In the genomic region with DNA sequence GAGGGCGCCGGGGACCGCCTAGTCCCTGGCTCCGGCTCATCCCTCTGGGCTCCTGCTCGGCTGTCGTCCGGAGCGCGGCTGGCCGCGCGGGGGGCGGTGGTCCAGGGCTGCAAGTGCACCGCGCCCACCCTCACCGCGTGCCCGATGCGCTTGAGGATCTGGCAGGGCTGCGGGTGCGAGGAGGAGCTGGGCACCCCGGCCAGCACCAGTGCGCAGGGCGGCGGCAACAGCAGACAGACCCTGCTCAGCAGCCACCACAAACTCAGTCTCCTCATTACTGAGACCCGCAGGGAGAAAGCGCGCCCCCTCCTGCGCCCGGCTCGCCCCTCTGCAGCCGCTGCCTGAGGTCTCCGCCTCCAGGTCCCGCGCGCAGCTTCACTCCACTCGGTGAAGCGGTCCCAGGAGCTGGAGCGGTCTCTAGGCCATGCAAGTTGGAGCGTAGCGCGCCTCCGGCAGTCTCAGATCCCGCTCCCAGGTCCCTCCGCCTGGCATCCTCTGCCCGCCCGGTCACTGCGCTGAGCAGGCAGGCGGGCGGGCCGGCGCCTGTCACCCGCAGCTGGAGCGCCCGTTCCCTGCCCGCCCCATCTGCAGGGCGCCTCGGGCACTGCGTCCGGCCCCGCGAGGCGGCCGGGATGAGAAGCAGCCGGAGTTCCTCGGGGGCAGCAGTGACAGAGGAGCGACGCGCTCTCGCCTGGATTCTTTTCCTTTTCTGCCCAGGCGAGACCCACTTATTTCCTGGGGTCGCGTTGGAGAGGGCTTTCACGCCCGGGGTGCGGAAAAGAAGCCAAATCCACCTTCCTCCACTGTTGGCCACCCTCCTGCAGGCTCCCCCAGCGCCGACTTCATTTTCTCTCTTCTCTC, we compare ENCODE assay signal across 9 cellular contexts. TPM values are rescaled to one million over a fixed set of nuclear protein-coding genes. Genes with fewer than 3 reads are reported as not detected.
A peak's percentile ranks its signal among the peaks of the same experiment; 100 is the strongest.
DNase-seq lines count a peak whose midpoint lies in the region; ATAC-seq, FAIRE-seq and TF ChIP-seq lines count a peak whose summit lies in the region.
"Had no signal": no experiment of that assay in that cellular context is flagged by ENCODE, and none has a peak within 500 bp of the region (broad histone marks: within the 10 kb centered on the region; RNA-seq: fewer than 3 reads in every experiment).

No MANE protein-coding gene starts in this region.

- H2BK12ac ChIP-seq in mesenchymal stem cell (ENCODE audit: low read length in 2 of 2): no peak overlapping the region

- H3K4me2 ChIP-seq in astrocyte (ENCODE audit: low read length) (peak overlapping the region; percentile 81), mesenchymal stem cell (ENCODE audit: low read length, poor library complexity, severe bottlenecking) (peak overlapping the region; percentile 29)

- peaks cover 47% of the 10 kb centered on the region for H3K27me3 Mint-ChIP-seq in activated naive CD4-positive, alpha-beta T cell treated with anti-CD3 and anti-CD28 coated beads, Interleukin-2, amount 10 ng/mL, durations not matched to agents 7 days and 5 days
- peaks cover 66% of the 10 kb centered on the region for H3K27me3 Mint-ChIP-seq in astrocyte (ENCODE audit: low read depth, unreplicated experiment)

- peaks cover 3% of the 10 kb centered on the region for H3K4me1 Mint-ChIP-seq in activated naive CD4-positive, alpha-beta T cell treated with anti-CD3 and anti-CD28 coated beads, Interleukin-2, amount 10 ng/mL, durations not matched to agents 7 days and 5 days
- H3K4me1 Mint-ChIP-seq in astrocyte (ENCODE audit: low read depth, unreplicated experiment): no peaks in the 10 kb centered on the region

- H3K4me3 ChIP-seq in astrocyte (ENCODE audit: insufficient read depth, low read depth, low read length) (peak overlapping the region; percentile 33), mesenchymal stem cell (ENCODE audit: insufficient read depth in 1 of 2, low read depth in 1 of 2, low read length in 2 of 2) (peak overlapping the region in 1 of 2 experiments; percentile 72), upper lobe of right lung (peak overlapping the region; percentile 26)

- no peak for TF ChIP-seq CTCF in astrocyte (IDR thresholded peaks at IDR 0.05; ENCODE audit: insufficient read depth, low read depth, low read length)
- TF ChIP-seq CTCF in upper lobe of right lung (IDR thresholded peaks at IDR 0.05): no peak

- H3K27ac ChIP-seq in astrocyte (ENCODE audit: low read depth, low read length) (no peak overlapping the region), mesenchymal stem cell (ENCODE audit: low read length, poor library complexity, severe bottlenecking) (no peak overlapping the region), upper lobe of right lung (no peak overlapping the region)

- no peaks in the 10 kb centered on the region for H3K36me3 Mint-ChIP-seq in activated naive CD4-positive, alpha-beta T cell treated with anti-CD3 and anti-CD28 coated beads, Interleukin-2, amount 10 ng/mL, durations not matched to agents 7 days and 5 days
- H3K36me3 Mint-ChIP-seq in astrocyte (ENCODE audit: low read depth, unreplicated experiment): no peaks in the 10 kb centered on the region

- H3K4me1 ChIP-seq in astrocyte (ENCODE audit: insufficient read depth, low read length): no peaks in the 10 kb centered on the region
- H3K4me1 ChIP-seq in mesenchymal stem cell (ENCODE audit: control insufficient read depth, insufficient read depth, low read depth, low read length): peaks cover 11% of the 10 kb centered on the region
- H3K4me1 ChIP-seq in upper lobe of right lung: peaks cover 8% of the 10 kb centered on the region

- no peak overlapping the region for H2AK5ac ChIP-seq in mesenchymal stem cell (ENCODE audit: low read length, severe bottlenecking)

- no peak overlapping the region for H4K91ac ChIP-seq in mesenchymal stem cell (ENCODE audit: low read length)

- H3K79me1 ChIP-seq in mesenchymal stem cell (replicated peaks; ENCODE audit: low read length, poor library complexity, severe bottlenecking): no peaks in the 10 kb centered on the region

- no peak overlapping the region for H3K18ac ChIP-seq in mesenchymal stem cell (ENCODE audit: low read depth in 1 of 2, low read length in 2 of 2)

- H3K27me3 ChIP-seq in astrocyte (ENCODE audit: insufficient read depth, low read length) (peaks cover 25% of the 10 kb centered on the region), mesenchymal stem cell (ENCODE audit: control insufficient read depth in 1 of 2, insufficient read depth in 1 of 2, low read length in 2 of 2) (peaks cover 34 to 65% of the 10 kb centered on the region in 2 experiments), upper lobe of right lung (peaks cover 61% of the 10 kb centered on the region)

- H3K9ac ChIP-seq in astrocyte (ENCODE audit: low read length) (no peak overlapping the region), mesenchymal stem cell (ENCODE audit: low read length) (no peak overlapping the region)

- H3K79me2 ChIP-seq in astrocyte (ENCODE audit: insufficient read depth, low read length): no peaks in the 10 kb centered on the region

- CTCF ChIA-PET in activated naive CD4-positive, alpha-beta T cell treated with anti-CD3 and anti-CD28 coated beads, Interleukin-2, amount 10 ng/mL, durations not matched to agents 7 days and 5 days (lab: Charles Lee): no interaction called here

- no peak overlapping the region for H2BK15ac ChIP-seq in mesenchymal stem cell (ENCODE audit: low read depth, poor library complexity, severe bottlenecking)

- peak overlapping the region in 1 of 2 experiments; percentile 35 for H3K23ac ChIP-seq in mesenchymal stem cell (ENCODE audit: low read length in 2 of 2)

- H3K4ac ChIP-seq in mesenchymal stem cell (ENCODE audit: low read depth in 1 of 2, low read length in 2 of 2): no peak overlapping the region

- H3K27ac Mint-ChIP-seq in activated naive CD4-positive, alpha-beta T cell treated with anti-CD3 and anti-CD28 coated beads, Interleukin-2, amount 10 ng/mL, durations not matched to agents 7 days and 5 days: no peak overlapping the region
- no peak overlapping the region for H3K27ac Mint-ChIP-seq in astrocyte (ENCODE audit: unreplicated experiment)

- H2BK5ac ChIP-seq in mesenchymal stem cell (ENCODE audit: low read depth, low read length, poor library complexity, severe bottlenecking): no peak overlapping the region

- ATAC-seq in upper lobe of right lung (peak; percentile 43), HG03457 (IDR thresholded peaks at IDR 0.05; ENCODE audit: unreplicated experiment) (no peak)

- intact Hi-C loops in upper lobe of right lung (cut with DNase I): no loop called here

- DNase-seq in activated naive CD4-positive, alpha-beta T cell treated with anti-CD3 and anti-CD28 coated beads, Interleukin-2, amount 10 ng/mL, durations not matched to agents 7 days and 5 days: no peak
- DNase-seq in activated naive CD4-positive, alpha-beta T cell (lab: John Stamatoyannopoulos, UW): no peak
- no peak for DNase-seq in astrocyte (ENCODE audit: low read depth)
- DNase-seq in mesenchymal stem cell: no peak
- DNase-seq in upper lobe of right lung: peak; percentile 61
- DNase-seq in NCI-H446 treated with DMSO at 0.1 percent for 48 hours (lab: John Stamatoyannopoulos, UW): no peak
- DNase-seq in 8988T: no peak

- peak overlapping the region; percentile 41 for H2AFZ ChIP-seq in astrocyte (ENCODE audit: low read depth, low read length)
- no peak overlapping the region for H2AFZ ChIP-seq in mesenchymal stem cell (ENCODE audit: low read depth, low read length)

- H3K9me3 ChIP-seq in astrocyte (ENCODE audit: insufficient read depth, low read depth, low read length) (no peaks in the 10 kb centered on the region), mesenchymal stem cell (ENCODE audit: control insufficient read depth, low read length) (no peaks in the 10 kb centered on the region), upper lobe of right lung (no peaks in the 10 kb centered on the region)

- no peaks in the 10 kb centered on the region for H3K9me3 Mint-ChIP-seq in activated naive CD4-positive, alpha-beta T cell treated with anti-CD3 and anti-CD28 coated beads, Interleukin-2, amount 10 ng/mL, durations not matched to agents 7 days and 5 days
- peaks cover 8% of the 10 kb centered on the region for H3K9me3 Mint-ChIP-seq in astrocyte (ENCODE audit: unreplicated experiment)

- WGBS in mesenchymal stem cell: 3% methylated on average over 71 of the region's 78 CpGs

- peak overlapping the region; percentile 27 for H3K4me3 Mint-ChIP-seq in activated naive CD4-positive, alpha-beta T cell treated with anti-CD3 and anti-CD28 coated beads, Interleukin-2, amount 10 ng/mL, durations not matched to agents 7 days and 5 days
- H3K4me3 Mint-ChIP-seq in astrocyte (ENCODE audit: unreplicated experiment): peak overlapping the region; percentile 86

- H4K20me1 ChIP-seq in astrocyte (ENCODE audit: insufficient read depth, low read length): no peaks in the 10 kb centered on the region

- H3K36me3 ChIP-seq in astrocyte (ENCODE audit: insufficient read depth, low read length) (no peaks in the 10 kb centered on the region), mesenchymal stem cell (ENCODE audit: control insufficient read depth in 1 of 2, insufficient read depth in 2 of 2, low read depth in 1 of 2, low read length in 2 of 2) (no peaks in the 10 kb centered on the region), upper lobe of right lung (no peaks in the 10 kb centered on the region)

- peak overlapping the region in 1 of 2 experiments; percentile 36 for H3K14ac ChIP-seq in mesenchymal stem cell (ENCODE audit: low read length in 2 of 2)

- H2BK120ac ChIP-seq in mesenchymal stem cell (ENCODE audit: low read depth, low read length): no peak overlapping the region

- no peak for FAIRE-seq in astrocyte (lab: Jason Lieb, UNC)

- no peak overlapping the region for H4K8ac ChIP-seq in mesenchymal stem cell (ENCODE audit: low read length)

RNA-seq across cellular contexts. Expression of gene GRIN3A, which starts 0.5 kb away (rescaled TPM):
- total RNA-seq in astrocyte (not detected in 2 replicates), upper lobe of right lung (0.06 TPM)
- polyA plus RNA-seq in mesenchymal stem cell (2013, experiment 1 of 2): not detected
- polyA plus RNA-seq in mesenchymal stem cell (2013, experiment 2 of 2): not detected
- total RNA-seq: dermis microvascular lymphatic vessel endothelial cell had no signal
